ENCODE assay signal across 27 cellular contexts in the genomic region with DNA sequence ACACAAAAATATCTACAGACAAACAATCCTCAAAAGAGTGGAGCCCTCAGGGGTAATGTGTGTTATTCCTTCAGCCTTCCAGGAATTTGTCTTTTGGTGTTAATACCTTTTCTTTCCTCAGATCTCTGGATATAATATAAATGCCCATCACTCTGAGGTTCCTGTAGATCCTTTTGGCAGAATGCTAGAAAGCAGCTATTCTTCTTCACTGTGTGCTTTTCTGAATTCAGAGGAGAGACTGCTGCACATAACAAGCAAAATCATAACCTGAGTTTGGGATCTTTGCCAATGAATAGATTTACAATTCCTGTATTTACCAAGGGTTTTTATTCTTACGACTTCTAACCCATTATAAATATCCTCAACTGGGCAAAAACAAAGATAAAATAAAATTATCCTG. TPM values are rescaled to one million over a fixed set of nuclear protein-coding genes. Genes with fewer than 3 reads are reported as not detected.
DNase-seq lines count a peak whose midpoint lies in the region; ATAC-seq and TF ChIP-seq lines count a peak whose summit lies in the region.
"Had no signal": no experiment of that assay in that cellular context is flagged by ENCODE, and none has a peak within 500 bp of the region (broad histone marks: within the 10 kb centered on the region; RNA-seq: fewer than 3 reads in every experiment).

No MANE protein-coding gene starts in this region.

- no peak overlapping the region for H3K4me2 ChIP-seq in H9 (ENCODE audit: insufficient read depth, insufficient read length, low read length)
- H3K4me2 ChIP-seq: KMS-11, SK-N-SH had no signal

- no peaks in the 10 kb centered on the region for H3K79me2 ChIP-seq in H9 (ENCODE audit: insufficient read depth, low read length)

- no peak overlapping the region for H3K14ac ChIP-seq in H9 (ENCODE audit: insufficient read depth, low read length)

- no peaks in the 10 kb centered on the region for H3K79me1 ChIP-seq in H9 (ENCODE audit: insufficient read depth, low read depth, low read length, poor library complexity, severe bottlenecking)

- no CpG with 5 or more reads among the region's 1 CpG for WGBS in H9 (ENCODE audit: extremely low coverage, insufficient read length, low lambda C conversion rate)

- H3K23ac ChIP-seq in H9 (ENCODE audit: insufficient read length, low read depth, low read length): no peak overlapping the region

- no peaks in the 10 kb centered on the region for H3K9me3 Mint-ChIP-seq in chondrocyte (ENCODE audit: low read depth)
- no peaks in the 10 kb centered on the region for H3K9me3 Mint-ChIP-seq in memory B cell
- H3K9me3 Mint-ChIP-seq in H9: no peaks in the 10 kb centered on the region
- H3K9me3 Mint-ChIP-seq: CD8-positive, alpha-beta T cell; IgD-negative memory B cell had no signal

- no peak overlapping the region for H3K56ac ChIP-seq in H9 (ENCODE audit: insufficient read length, low read depth, low read length)

- H2BK5ac ChIP-seq in H9 (ENCODE audit: insufficient read length, low read length): no peak overlapping the region

- no peaks in the 10 kb centered on the region for H4K20me1 ChIP-seq in H9 (ENCODE audit: control insufficient read depth, insufficient read depth, insufficient read length)

- no peak overlapping the region for H4K91ac ChIP-seq in H9 (ENCODE audit: insufficient read length, low read depth, low read length)

- H3K4me3 Mint-ChIP-seq in chondrocyte (ENCODE audit: unreplicated experiment): no peak overlapping the region
- no peak overlapping the region for H3K4me3 Mint-ChIP-seq in memory B cell
- H3K4me3 Mint-ChIP-seq in H9: no peak overlapping the region
- H3K4me3 Mint-ChIP-seq: B cell; CD8-positive, alpha-beta T cell had no signal

- no peak for DNase-seq in chondrocyte (ENCODE audit: low spot score)
- no peak for DNase-seq in memory B cell (ENCODE audit: low spot score in 2 of 2)
- DNase-seq in anterior cingulate cortex (lab: John Stamatoyannopoulos, UW): no peak
- no peak for DNase-seq in H9
- no peak for DNase-seq in NCI-H1092 (lab: John Stamatoyannopoulos, UW)
- DNase-seq: Caco-2; CD8-positive, alpha-beta T cell; DMS79; EL; GF-D8; GOT3; HCEC 1CT; MM.1S; NCI-H1048; NCI-H1436 treated with DMSO at 0.1 percent for 48 hours; NCI-H187 treated with DMSO at 0.1 percent for 48 hours; NCI-H524 treated with DMSO at 0.1 percent for 48 hours; NCI-H82; NK-92 treated with Interleukin-12 subunit alpha and Interleukin-12 subunit beta, amount 100 ng/mL, for 24 hours; PC-3; SK-N-SH had no signal

- H2BK120ac ChIP-seq in H9 (ENCODE audit: low read depth, low read length, poor library complexity, severe bottlenecking): no peak overlapping the region

- H3K27ac ChIP-seq in VCaP (peak overlapping the region; percentile 32), H9 (ENCODE audit: insufficient read length, low read depth, low read length) (no peak overlapping the region)
- H3K27ac ChIP-seq: C4-2B, KMS-11 had no signal

- H3T11ph ChIP-seq in H9 (ENCODE audit: low read length): no peak overlapping the region

- H3K27ac Mint-ChIP-seq in chondrocyte (ENCODE audit: unreplicated experiment): peak overlapping the region; percentile 47
- peak overlapping the region; percentile 60 for H3K27ac Mint-ChIP-seq in memory B cell
- no peak overlapping the region for H3K27ac Mint-ChIP-seq in H9
- H3K27ac Mint-ChIP-seq: B cell; CD8-positive, alpha-beta T cell; IgD-negative memory B cell had no signal

- TF ChIP-seq CTCF in VCaP (conservative IDR thresholded peaks at IDR 0.05) (no peak), chondrocyte (IDR thresholded peaks at IDR 0.05) (no peak), H9 (conservative IDR thresholded peaks at IDR 0.05) (no peak)

- no peak overlapping the region for H2BK15ac ChIP-seq in H9 (ENCODE audit: low read depth, low read length)

- H3K4me1 Mint-ChIP-seq in chondrocyte (ENCODE audit: low read depth): peaks cover 20% of the 10 kb centered on the region
- H3K4me1 Mint-ChIP-seq in memory B cell: peaks cover 8% of the 10 kb centered on the region
- peaks cover 16 to 18% of the 10 kb centered on the region in 2 experiments for H3K4me1 Mint-ChIP-seq in H9

- no peaks in the 10 kb centered on the region for H3K9me3 ChIP-seq in H9 (ENCODE audit: control insufficient read depth, low read depth, low read length)
- H3K9me3 ChIP-seq: Caco-2, SK-N-SH had no signal

- no peak overlapping the region for H2BK12ac ChIP-seq in H9 (ENCODE audit: insufficient read length, low read depth, low read length)

- no peak overlapping the region for H3K18ac ChIP-seq in H9 (ENCODE audit: insufficient read length, low read depth, low read length)

- ATAC-seq in memory B cell (ENCODE audit: low read depth) (no peak), HG03342 (IDR thresholded peaks at IDR 0.05; ENCODE audit: unreplicated experiment) (no peak)
- ATAC-seq: CD8-positive, alpha-beta T cell; PC-3 had no signal

- no peak overlapping the region for H2AK5ac ChIP-seq in H9 (ENCODE audit: insufficient read length, low read length)

- H3K4me1 ChIP-seq in H9 (ENCODE audit: insufficient read depth, low read length): no peaks in the 10 kb centered on the region
- H3K4me1 ChIP-seq: Caco-2 had no signal

- H2BK20ac ChIP-seq in H9 (ENCODE audit: low read depth, low read length, poor library complexity, severe bottlenecking): no peak overlapping the region

- H3K4ac ChIP-seq in H9 (ENCODE audit: low read depth, low read length): no peak overlapping the region

- no peak overlapping the region for H4K5ac ChIP-seq in H9 (ENCODE audit: insufficient read length, low read depth, low read length)

- H3K27me3 ChIP-seq in H9 (ENCODE audit: insufficient read depth, low read length): no peaks in the 10 kb centered on the region

- H2AFZ ChIP-seq in H9 (ENCODE audit: low read length): no peak overlapping the region

- H3K36me3 Mint-ChIP-seq in chondrocyte (ENCODE audit: low read depth): peaks cover 19% of the 10 kb centered on the region
- peaks cover 8% of the 10 kb centered on the region for H3K36me3 Mint-ChIP-seq in memory B cell
- H3K36me3 Mint-ChIP-seq in H9 (ENCODE audit: insufficient read depth in 1 of 3, low read depth in 3 of 3): peaks cover 1 to 29% (median 7%) of the 10 kb centered on the region in 3 experiments; a peak in 5 of 7 replicates

- H3K23me2 ChIP-seq in H9 (ENCODE audit: insufficient read length, low read depth, low read length, poor library complexity, severe bottlenecking): no peaks in the 10 kb centered on the region

- H3K27me3 Mint-ChIP-seq in chondrocyte (ENCODE audit: low read depth) (no peaks in the 10 kb centered on the region), memory B cell (no peaks in the 10 kb centered on the region), H9 (ENCODE audit: low read depth) (no peaks in the 10 kb centered on the region)
- H3K27me3 Mint-ChIP-seq: B cell, IgD-negative memory B cell had no signal

- H3K9ac ChIP-seq in H9 (ENCODE audit: extremely low read depth, insufficient read length, low read length): no peak overlapping the region
- H3K9ac ChIP-seq: KMS-11, SK-N-SH had no signal

- H4K8ac ChIP-seq in H9 (replicated peaks; ENCODE audit: insufficient read length, low read depth, low read length): no peak overlapping the region

RNA-seq across cellular contexts. Expression of gene KLF7, which starts 57.3 kb away (rescaled TPM):
- 37.5 to 46.2 TPM (median 38.5 TPM) in 3 replicates for total RNA-seq in chondrocyte
- 32.2 and 33.4 TPM in 2 replicates for total RNA-seq in H9 (2021)

Comparison
In these comparisons a context has a peak if more than half of its experiments do, and no peak if none do; other contexts are left out.
1. H3K27ac Mint-ChIP-seq: peak in chondrocyte (single experiment) and memory B cell (single experiment); none in H9 (0 of 3).